15 cellular contexts compared by ENCODE assay signal in genomic region chr1:35097224-35097623, GRCh38. TPM values are rescaled to one million over a fixed set of nuclear protein-coding genes. Genes with fewer than 3 reads are reported as not detected.
A peak's percentile ranks its signal among the peaks of the same experiment; 100 is the strongest.
DNase-seq lines count a peak whose midpoint lies in the region; TF ChIP-seq lines count a peak whose summit lies in the region.
"Had no signal": no experiment of that assay in that cellular context is flagged by ENCODE, and none has a peak within 500 bp of the region (broad histone marks: within the 10 kb centered on the region; RNA-seq: fewer than 3 reads in every experiment).

No MANE protein-coding gene starts in this region.

- no peak overlapping the region for H3K4me3 ChIP-seq in SK-N-SH (ENCODE audit: low read depth in 2 of 2, low read length in 1 of 2)
- H3K4me3 ChIP-seq: Peyer's patch, sigmoid colon, tibial artery had no signal

- H3K4me1 ChIP-seq in SK-N-SH (ENCODE audit: control insufficient read depth in 1 of 2, insufficient read depth in 2 of 2, low read depth in 1 of 2, low read length in 1 of 2): peaks cover 0 to 15% of the 10 kb centered on the region in 2 experiments; a peak in 2 of 4 replicates
- H3K4me1 ChIP-seq: Peyer's patch, sigmoid colon, tibial artery had no signal

- no peaks in the 10 kb centered on the region for H3K27me3 ChIP-seq in SK-N-SH (ENCODE audit: insufficient read depth)
- H3K27me3 ChIP-seq: neutrophil, Peyer's patch, sigmoid colon, tibial artery had no signal

- DNase-seq in AG08395 (ENCODE audit: low spot score) (peak; percentile 8), GDM1 (lab: John Stamatoyannopoulos, UW) (peak; percentile 86), SK-N-SH (no peak), foreskin melanocyte (peak; percentile 22), NCI-H748 treated with DMSO at 0.1 percent for 48 hours (lab: John Stamatoyannopoulos, UW) (no peak), CD1c-positive myeloid dendritic cell (ENCODE audit: extremely low spot score) (no peak), NOMO-1 (lab: John Stamatoyannopoulos, UW; ENCODE audit: unreplicated experiment in 2 of 2) (no peak), NCI-H146 (lab: John Stamatoyannopoulos, UW) (no peak)
- DNase-seq: islet precursor cell; NCI-H2029; Peyer's patch; sigmoid colon; stimulated activated CD4-positive, alpha-beta T cell treated with anti-CD3 and anti-CD28 coated beads, Interleukin-4, amount 100 ng/mL, for 24 hours; tibial artery had no signal

- no peak for TF ChIP-seq RAD21 in SK-N-SH (IDR thresholded peaks at IDR 0.05; ENCODE audit: low read length)

- H3K9me2 ChIP-seq in SK-N-SH: no peaks in the 10 kb centered on the region

- no peaks in the 10 kb centered on the region for H3K9me3 ChIP-seq in SK-N-SH
- H3K9me3 ChIP-seq: neutrophil, Peyer's patch, sigmoid colon, tibial artery had no signal

- H3F3A ChIP-seq in SK-N-SH (replicated peaks; ENCODE audit: insufficient read depth): peaks cover 12% of the 10 kb centered on the region

- POLR2A ChIA-PET in SK-N-SH (lab: Yijun Ruan, JAX): no interaction called here

- WGBS in SK-N-SH (ENCODE audit: low lambda C conversion rate): 0% methylated on average over 1 of the region's 1 CpG

- no peaks in the 10 kb centered on the region for H4K20me1 ChIP-seq in SK-N-SH (ENCODE audit: insufficient read depth)

- peaks cover 7 to 49% of the 10 kb centered on the region in 2 experiments for H3K36me3 ChIP-seq in SK-N-SH (replicated peaks in 1 of 2; ENCODE audit: control insufficient read depth in 1 of 2, insufficient read depth in 2 of 2, low read length in 1 of 2)

- H2AFZ ChIP-seq in SK-N-SH (ENCODE audit: low read depth): no peak overlapping the region

- TF ChIP-seq CTCF in SK-N-SH (IDR thresholded peaks at IDR 0.05): 0 out of 2 replicates have a peak, but pooled peaks have one; percentile 7

- peak overlapping the region; percentile 64; the same call in 1 of the 2 replicates for H3K4me2 ChIP-seq in SK-N-SH

- peak in 1 of 2 experiments; percentile 48; a peak in 1 of 4 replicates for TF ChIP-seq EP300 in SK-N-SH (IDR thresholded peaks at IDR 0.05; ENCODE audit: borderline replicate concordance in 1 of 2, low read depth in 1 of 2, low read length in 1 of 2)

- peak overlapping the region; percentile 7 to 75; a peak in 3 of 4 replicates for H3K27ac ChIP-seq in SK-N-SH (ENCODE audit: low read depth in 2 of 2, low read length in 1 of 2)
- H3K27ac ChIP-seq: neutrophil, Peyer's patch, sigmoid colon, tibial artery had no signal

- CTCF ChIA-PET in SK-N-SH (lab: Yijun Ruan, JAX): interaction anchor here (0.9 kb wide), 1 partner anchor 9 kb away, joined by 3 read pairs; no protein-coding TSS in a partner anchor

- no peak overlapping the region for H3K9ac ChIP-seq in SK-N-SH

- peaks cover 16% of the 10 kb centered on the region; the same call in 1 of the 2 replicates for H3K79me2 ChIP-seq in SK-N-SH (ENCODE audit: insufficient read depth)

TF ChIP-seq in SK-N-SH, 30 proteins besides CTCF, POLR2A, EP300 and RAD21 (continues in another document):
- TF ChIP-seq POLR2AphosphoS5 (IDR thresholded peaks at IDR 0.05; ENCODE audit: low read depth, low read length) (peak; percentile 28; the same call in 1 of the 2 replicates), TCF12 (IDR thresholded peaks at IDR 0.05) (peak; percentile 85), GABPA (IDR thresholded peaks at IDR 0.05; ENCODE audit: low read depth) (no peak), SIN3A (IDR thresholded peaks at IDR 0.05; ENCODE audit: borderline replicate concordance, low read depth, low read length) (no peak), RXRA (IDR thresholded peaks at IDR 0.05; ENCODE audit: borderline replicate concordance, low read depth) (peak; percentile 27; the same call in 1 of the 2 replicates), IRF3 (IDR thresholded peaks at IDR 0.05; ENCODE audit: low read depth, low read length) (no peak), TEAD4 (IDR thresholded peaks at IDR 0.05; ENCODE audit: borderline replicate concordance, insufficient read depth) (no peak), FOXJ3 (CRISPR knock-in tag; IDR thresholded peaks at IDR 0.05) (no peak), GATA2 (CRISPR knock-in tag; IDR thresholded peaks at IDR 0.05) (no peak), SMC3 (IDR thresholded peaks at IDR 0.05; ENCODE audit: low read depth, low read length) (no peak), FOSL2 (IDR thresholded peaks at IDR 0.05; ENCODE audit: borderline replicate concordance, low read depth) (0 out of 2 replicates have a peak, but pooled peaks have one; percentile 3), EZH2phosphoT487 (IDR thresholded peaks at IDR 0.05; ENCODE audit: borderline replicate concordance, low read depth) (no peak), JUND (IDR thresholded peaks at IDR 0.05) (peak; percentile 46), TAF1 (IDR thresholded peaks at IDR 0.05; ENCODE audit: borderline replicate concordance, low read depth, low read length) (no peak), YY1 (IDR thresholded peaks at IDR 0.05; ENCODE audit: low read depth) (no peak), MEF2A (IDR thresholded peaks at IDR 0.05; ENCODE audit: borderline replicate concordance, low read depth) (no peak), FOXM1 (IDR thresholded peaks at IDR 0.05; ENCODE audit: low read depth) (0 out of 2 replicates have a peak, but pooled peaks have one; percentile 15), CHD2 (IDR thresholded peaks at IDR 0.05; ENCODE audit: low read length, partially characterized antibody) (no peak), USF2 (IDR thresholded peaks at IDR 0.05; ENCODE audit: borderline replicate concordance, low read depth, low read length) (no peak), NRF1 (IDR thresholded peaks at IDR 0.05; ENCODE audit: low read depth, low read length) (no peak), RCOR1 (IDR thresholded peaks at IDR 0.05; ENCODE audit: low read length) (no peak)
- TF ChIP-seq, protein P1, sequence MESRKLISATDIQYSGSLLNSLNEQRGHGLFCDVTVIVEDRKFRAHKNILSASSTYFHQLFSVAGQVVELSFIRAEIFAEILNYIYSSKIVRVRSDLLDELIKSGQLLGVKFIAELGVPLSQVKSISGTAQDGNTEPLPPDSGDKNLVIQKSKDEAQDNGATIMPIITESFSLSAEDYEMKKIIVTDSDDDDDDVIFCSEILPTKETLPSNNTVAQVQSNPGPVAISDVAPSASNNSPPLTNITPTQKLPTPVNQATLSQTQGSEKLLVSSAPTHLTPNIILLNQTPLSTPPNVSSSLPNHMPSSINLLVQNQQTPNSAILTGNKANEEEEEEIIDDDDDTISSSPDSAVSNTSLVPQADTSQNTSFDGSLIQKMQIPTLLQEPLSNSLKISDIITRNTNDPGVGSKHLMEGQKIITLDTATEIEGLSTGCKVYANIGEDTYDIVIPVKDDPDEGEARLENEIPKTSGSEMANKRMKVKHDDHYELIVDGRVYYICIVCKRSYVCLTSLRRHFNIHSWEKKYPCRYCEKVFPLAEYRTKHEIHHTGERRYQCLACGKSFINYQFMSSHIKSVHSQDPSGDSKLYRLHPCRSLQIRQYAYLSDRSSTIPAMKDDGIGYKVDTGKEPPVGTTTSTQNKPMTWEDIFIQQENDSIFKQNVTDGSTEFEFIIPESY (IDR thresholded peaks at IDR 0.05; ENCODE audit: borderline replicate concordance, low read depth): no peak
- TF ChIP-seq, protein P2, sequence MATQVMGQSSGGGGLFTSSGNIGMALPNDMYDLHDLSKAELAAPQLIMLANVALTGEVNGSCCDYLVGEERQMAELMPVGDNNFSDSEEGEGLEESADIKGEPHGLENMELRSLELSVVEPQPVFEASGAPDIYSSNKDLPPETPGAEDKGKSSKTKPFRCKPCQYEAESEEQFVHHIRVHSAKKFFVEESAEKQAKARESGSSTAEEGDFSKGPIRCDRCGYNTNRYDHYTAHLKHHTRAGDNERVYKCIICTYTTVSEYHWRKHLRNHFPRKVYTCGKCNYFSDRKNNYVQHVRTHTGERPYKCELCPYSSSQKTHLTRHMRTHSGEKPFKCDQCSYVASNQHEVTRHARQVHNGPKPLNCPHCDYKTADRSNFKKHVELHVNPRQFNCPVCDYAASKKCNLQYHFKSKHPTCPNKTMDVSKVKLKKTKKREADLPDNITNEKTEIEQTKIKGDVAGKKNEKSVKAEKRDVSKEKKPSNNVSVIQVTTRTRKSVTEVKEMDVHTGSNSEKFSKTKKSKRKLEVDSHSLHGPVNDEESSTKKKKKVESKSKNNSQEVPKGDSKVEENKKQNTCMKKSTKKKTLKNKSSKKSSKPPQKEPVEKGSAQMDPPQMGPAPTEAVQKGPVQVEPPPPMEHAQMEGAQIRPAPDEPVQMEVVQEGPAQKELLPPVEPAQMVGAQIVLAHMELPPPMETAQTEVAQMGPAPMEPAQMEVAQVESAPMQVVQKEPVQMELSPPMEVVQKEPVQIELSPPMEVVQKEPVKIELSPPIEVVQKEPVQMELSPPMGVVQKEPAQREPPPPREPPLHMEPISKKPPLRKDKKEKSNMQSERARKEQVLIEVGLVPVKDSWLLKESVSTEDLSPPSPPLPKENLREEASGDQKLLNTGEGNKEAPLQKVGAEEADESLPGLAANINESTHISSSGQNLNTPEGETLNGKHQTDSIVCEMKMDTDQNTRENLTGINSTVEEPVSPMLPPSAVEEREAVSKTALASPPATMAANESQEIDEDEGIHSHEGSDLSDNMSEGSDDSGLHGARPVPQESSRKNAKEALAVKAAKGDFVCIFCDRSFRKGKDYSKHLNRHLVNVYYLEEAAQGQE (IDR thresholded peaks at IDR 0.05; ENCODE audit: low read depth, low read length): no peak

RNA-seq across cellular contexts. Expression of gene ZMYM1, which starts 18.0 kb away (rescaled TPM):
- polyA plus RNA-seq in SK-N-SH (2012; rRNA removed): 4.1 and 6.4 TPM in 2 replicates
- polyA plus RNA-seq in SK-N-SH (2012; cell fraction: cytosol; rRNA removed): 3.1 and 4.4 TPM in 2 replicates
- 7.9 and 14.3 TPM in 2 replicates for polyA plus RNA-seq in SK-N-SH (2012; cell fraction: nucleus; rRNA removed)

Comparison
In these comparisons a context has a peak if more than half of its experiments do, and no peak if none do; other contexts are left out.
1. DNase-seq: peak in AG08395 (single experiment), GDM1 (single experiment) and foreskin melanocyte (single experiment); none in SK-N-SH (single experiment), NCI-H748 treated with DMSO at 0.1 percent for 48 hours (single experiment), CD1c-positive myeloid dendritic cell (single experiment), NOMO-1 (0 of 2) and NCI-H146 (single experiment).